ENCODE assay signal across 11 cellular contexts in genomic region chr1:212293579-212293978, GRCh38. TPM values are rescaled to one million over a fixed set of nuclear protein-coding genes. Genes with fewer than 3 reads are reported as not detected.
DNase-seq lines count a peak whose midpoint lies in the region; ATAC-seq and TF ChIP-seq lines count a peak whose summit lies in the region.
"Had no signal": no experiment of that assay in that cellular context is flagged by ENCODE, and none has a peak within 500 bp of the region (broad histone marks: within the 10 kb centered on the region; RNA-seq: fewer than 3 reads in every experiment).

No MANE protein-coding gene starts in this region.

- H3K27me3 Mint-ChIP-seq in GM23338 (ENCODE audit: insufficient read depth, low read depth, poor library complexity) (no peaks in the 10 kb centered on the region), neural progenitor cell (ENCODE audit: insufficient read depth, low read depth) (no peaks in the 10 kb centered on the region), nephron progenitor cell (ENCODE audit: low read depth, poor library complexity) (no peaks in the 10 kb centered on the region)
- H3K27me3 Mint-ChIP-seq in activated T-helper 1 cell treated with anti-CD3 and anti-CD28 coated beads, Interleukin-12 subunit alpha, Interleukin-12 subunit beta, Interleukin-2, Interleukin-4 antibody, amounts not matched to agents 30 ng/mL and 10 ng/mL and 1 ng/mL, durations not matched to agents 14 hours and 24 hours and 36 hours (ENCODE audit: insufficient read depth): peaks cover 2% of the 10 kb centered on the region

- no peak overlapping the region for H3K27ac ChIP-seq in GM23338 (ENCODE audit: low read depth)
- no peak overlapping the region for H3K27ac ChIP-seq in neural progenitor cell
- H3K27ac ChIP-seq: RWPE1 had no signal

- H3K27ac Mint-ChIP-seq in GM23338: peak overlapping the region; percentile 49; the same call in 1 of the 2 replicates
- H3K27ac Mint-ChIP-seq in neural progenitor cell: no peak overlapping the region
- H3K27ac Mint-ChIP-seq in nephron progenitor cell: no peak overlapping the region
- no peak overlapping the region for H3K27ac Mint-ChIP-seq in activated T-helper 1 cell treated with anti-CD3 and anti-CD28 coated beads, Interleukin-12 subunit alpha, Interleukin-12 subunit beta, Interleukin-2, Interleukin-4 antibody, amounts not matched to agents 30 ng/mL and 10 ng/mL and 1 ng/mL, durations not matched to agents 14 hours and 24 hours and 36 hours

- no peaks in the 10 kb centered on the region for H3K27me3 ChIP-seq in GM23338 (ENCODE audit: insufficient read depth)
- H3K27me3 ChIP-seq in neural progenitor cell: no peaks in the 10 kb centered on the region

- H3K4me1 ChIP-seq in GM23338 (ENCODE audit: insufficient read depth) (peaks cover 20% of the 10 kb centered on the region), neural progenitor cell (peaks cover 9% of the 10 kb centered on the region)

- H3K36me3 Mint-ChIP-seq in GM23338 (ENCODE audit: low read depth) (no peaks in the 10 kb centered on the region), neural progenitor cell (no peaks in the 10 kb centered on the region), nephron progenitor cell (ENCODE audit: low read depth) (no peaks in the 10 kb centered on the region)
- H3K36me3 Mint-ChIP-seq in activated T-helper 1 cell treated with anti-CD3 and anti-CD28 coated beads, Interleukin-12 subunit alpha, Interleukin-12 subunit beta, Interleukin-2, Interleukin-4 antibody, amounts not matched to agents 30 ng/mL and 10 ng/mL and 1 ng/mL, durations not matched to agents 14 hours and 24 hours and 36 hours (ENCODE audit: low read depth): peaks cover 17% of the 10 kb centered on the region

- no peaks in the 10 kb centered on the region for H3F3A ChIP-seq in GM23338 (replicated peaks; ENCODE audit: low read depth)
- H3F3A ChIP-seq in neural progenitor cell (ENCODE audit: low read depth): peaks cover 18% of the 10 kb centered on the region

- TF ChIP-seq CTCF in GM23338 (conservative IDR thresholded peaks at IDR 0.05; ENCODE audit: low read depth in 2 of 2): peak; percentile 39 to 41
- TF ChIP-seq CTCF in fibroblast of mammary gland (conservative IDR thresholded peaks at IDR 0.05; ENCODE audit: control insufficient read depth, insufficient read depth, low read depth, low read length): peak; percentile 29
- peak; percentile 37 for TF ChIP-seq CTCF in neural progenitor cell (IDR thresholded peaks at IDR 0.05)
- TF ChIP-seq CTCF in nephron progenitor cell (IDR thresholded peaks at IDR 0.05): no peak

- no peaks in the 10 kb centered on the region for H3K9me3 ChIP-seq in neural progenitor cell (ENCODE audit: low read depth)

- DNase-seq in GM23338 (ENCODE audit: low spot score) (peak; percentile 54), SK-MEL-5 (ENCODE audit: low read depth, low spot score) (peak; percentile 46), fibroblast of mammary gland (ENCODE audit: low read depth) (peak; percentile 24), neural progenitor cell (ENCODE audit: low spot score) (no peak), nephron progenitor cell (no peak)
- DNase-seq in activated CD8-positive, alpha-beta memory T cell treated with anti-CD3 and anti-CD28 coated beads, Interleukin-2, amount 50 U/mL, for 48 hours: no peak
- no peak for DNase-seq in activated T-helper 1 cell treated with anti-CD3 and anti-CD28 coated beads, Interleukin-12 subunit alpha, Interleukin-12 subunit beta, Interleukin-2, Interleukin-4 antibody, amounts not matched to agents 30 ng/mL and 10 ng/mL and 1 ng/mL, durations not matched to agents 14 hours and 24 hours and 36 hours (ENCODE audit: low spot score)
- DNase-seq: caudate nucleus; stimulated activated CD8-positive, alpha-beta memory T cell treated with anti-CD3 and anti-CD28 coated beads, Interleukin-4, amount 100 ng/mL, for 48 hours had no signal

- H3K4me2 ChIP-seq in GM23338 (no peak overlapping the region), neural progenitor cell (no peak overlapping the region)

- H3K9me2 ChIP-seq in GM23338 (ENCODE audit: insufficient read depth): no peaks in the 10 kb centered on the region

- H3K9ac ChIP-seq in neural progenitor cell: no peak overlapping the region

- H3K36me3 ChIP-seq in GM23338 (ENCODE audit: insufficient read depth): no peaks in the 10 kb centered on the region
- H3K36me3 ChIP-seq in neural progenitor cell: no peaks in the 10 kb centered on the region

- peaks cover 85% of the 10 kb centered on the region for H3K79me2 ChIP-seq in GM23338 (replicated peaks; ENCODE audit: insufficient read depth)
- peaks cover 76% of the 10 kb centered on the region for H3K79me2 ChIP-seq in neural progenitor cell (ENCODE audit: low read depth)

- intact Hi-C loops in activated T-helper 1 cell treated with anti-CD3 and anti-CD28 coated beads, Interleukin-12 subunit alpha, Interleukin-12 subunit beta, Interleukin-2, Interleukin-4 antibody, amounts not matched to agents 30 ng/mL and 10 ng/mL and 1 ng/mL, durations not matched to agents 14 hours and 24 hours and 36 hours (cut with micrococcal nuclease): no loop called here

- in situ Hi-C loops in SK-MEL-5 (cut with HindIII; ENCODE audit: low pct_unique_long_range_greater_than_20kb, low sequenced_read_pairs): no loop called here

- H3K4me3 ChIP-seq in GM23338: no peak overlapping the region
- no peak overlapping the region for H3K4me3 ChIP-seq in fibroblast of mammary gland (ENCODE audit: control insufficient read depth, low read depth, low read length)
- H3K4me3 ChIP-seq in neural progenitor cell: no peak overlapping the region

- H3K4me3 Mint-ChIP-seq in GM23338: no peak overlapping the region
- H3K4me3 Mint-ChIP-seq in neural progenitor cell: no peak overlapping the region
- H3K4me3 Mint-ChIP-seq in nephron progenitor cell: no peak overlapping the region
- H3K4me3 Mint-ChIP-seq in activated T-helper 1 cell treated with anti-CD3 and anti-CD28 coated beads, Interleukin-12 subunit alpha, Interleukin-12 subunit beta, Interleukin-2, Interleukin-4 antibody, amounts not matched to agents 30 ng/mL and 10 ng/mL and 1 ng/mL, durations not matched to agents 14 hours and 24 hours and 36 hours: no peak overlapping the region

- H3K9me3 Mint-ChIP-seq in GM23338: no peaks in the 10 kb centered on the region; the same call in 2 of the 3 replicates
- no peaks in the 10 kb centered on the region for H3K9me3 Mint-ChIP-seq in neural progenitor cell
- no peaks in the 10 kb centered on the region for H3K9me3 Mint-ChIP-seq in nephron progenitor cell
- H3K9me3 Mint-ChIP-seq in activated T-helper 1 cell treated with anti-CD3 and anti-CD28 coated beads, Interleukin-12 subunit alpha, Interleukin-12 subunit beta, Interleukin-2, Interleukin-4 antibody, amounts not matched to agents 30 ng/mL and 10 ng/mL and 1 ng/mL, durations not matched to agents 14 hours and 24 hours and 36 hours: no peaks in the 10 kb centered on the region

- ATAC-seq in GM23338 (peak; percentile 57), GM21723 (IDR thresholded peaks at IDR 0.05; ENCODE audit: unreplicated experiment) (no peak)

- H3K4me1 Mint-ChIP-seq in GM23338 (peaks cover 51% of the 10 kb centered on the region), neural progenitor cell (peaks cover 12% of the 10 kb centered on the region), nephron progenitor cell (peaks cover 33% of the 10 kb centered on the region)
- H3K4me1 Mint-ChIP-seq in activated T-helper 1 cell treated with anti-CD3 and anti-CD28 coated beads, Interleukin-12 subunit alpha, Interleukin-12 subunit beta, Interleukin-2, Interleukin-4 antibody, amounts not matched to agents 30 ng/mL and 10 ng/mL and 1 ng/mL, durations not matched to agents 14 hours and 24 hours and 36 hours (ENCODE audit: low read depth): peaks cover 74% of the 10 kb centered on the region

- H2AFZ ChIP-seq in GM23338 (no peak overlapping the region), neural progenitor cell (replicated peaks) (no peak overlapping the region)

- H4K20me1 ChIP-seq in GM23338 (replicated peaks; ENCODE audit: insufficient read depth) (no peaks in the 10 kb centered on the region), neural progenitor cell (ENCODE audit: low read depth) (peaks cover 30% of the 10 kb centered on the region)

TF ChIP-seq in GM23338, 12 proteins besides CTCF, POLR2A, EP300 and RAD21 (continues in another document):
- no peak for TF ChIP-seq EZH2 (IDR thresholded peaks at IDR 0.05; ENCODE audit: low read depth, unreplicated experiment)
- no peak for TF ChIP-seq STAT1 (IDR thresholded peaks at IDR 0.05; ENCODE audit: unreplicated experiment)
- no peak for TF ChIP-seq JUNB (IDR thresholded peaks at IDR 0.05; ENCODE audit: unreplicated experiment)

RNA-seq across cellular contexts. Expression of gene PPP2R5A, which starts 8.4 kb away (rescaled TPM):
- total RNA-seq in GM23338 (2014; rRNA removed; shearing (Covaris generic)): 38.3 and 43.5 TPM in 2 replicates
- 12.4 and 16.2 TPM in 2 replicates for polyA plus RNA-seq in GM23338 (2016; fragmentation: Nextera tagmentation; extraction: Ambion mirVana)
- total RNA-seq in SK-MEL-5 (2014; rRNA removed; shearing (Covaris generic)): 55.8 and 60.0 TPM in 2 replicates
- 32.4 and 42.6 TPM in 2 replicates for polyA plus RNA-seq in SK-MEL-5 (2015; cell fraction: cytosol; rRNA removed)
- 18.2 and 26.7 TPM in 2 replicates for polyA plus RNA-seq in SK-MEL-5 (2015; cell fraction: nucleus; rRNA removed)
- total RNA-seq in neural progenitor cell (ENCODE audit: low replicate concordance): 19.8 and 27.9 TPM in 2 replicates
- total RNA-seq in activated T-helper 1 cell treated with anti-CD3 and anti-CD28 coated beads, Interleukin-12 subunit alpha, Interleukin-12 subunit beta, Interleukin-2, Interleukin-4 antibody, amounts not matched to agents 30 ng/mL and 10 ng/mL and 1 ng/mL, durations not matched to agents 14 hours and 24 hours and 36 hours: 46.4 and 53.7 TPM in 2 replicates

Comparison
In these comparisons a context has a peak if more than half of its experiments do, and no peak if none do; other contexts are left out.
1. DNase-seq: peak in GM23338 (single experiment), SK-MEL-5 (single experiment) and fibroblast of mammary gland (single experiment); none in neural progenitor cell (single experiment), nephron progenitor cell (single experiment), activated CD8-positive, alpha-beta memory T cell treated with anti-CD3 and anti-CD28 coated beads, Interleukin-2, amount 50 U/mL, for 48 hours (single experiment) and activated T-helper 1 cell treated with anti-CD3 and anti-CD28 coated beads, Interleukin-12 subunit alpha, Interleukin-12 subunit beta, Interleukin-2, Interleukin-4 antibody, amounts not matched to agents 30 ng/mL and 10 ng/mL and 1 ng/mL, durations not matched to agents 14 hours and 24 hours and 36 hours (single experiment).